Comparison of ENCODE assay signal across 8 cellular contexts in the genomic region with DNA sequence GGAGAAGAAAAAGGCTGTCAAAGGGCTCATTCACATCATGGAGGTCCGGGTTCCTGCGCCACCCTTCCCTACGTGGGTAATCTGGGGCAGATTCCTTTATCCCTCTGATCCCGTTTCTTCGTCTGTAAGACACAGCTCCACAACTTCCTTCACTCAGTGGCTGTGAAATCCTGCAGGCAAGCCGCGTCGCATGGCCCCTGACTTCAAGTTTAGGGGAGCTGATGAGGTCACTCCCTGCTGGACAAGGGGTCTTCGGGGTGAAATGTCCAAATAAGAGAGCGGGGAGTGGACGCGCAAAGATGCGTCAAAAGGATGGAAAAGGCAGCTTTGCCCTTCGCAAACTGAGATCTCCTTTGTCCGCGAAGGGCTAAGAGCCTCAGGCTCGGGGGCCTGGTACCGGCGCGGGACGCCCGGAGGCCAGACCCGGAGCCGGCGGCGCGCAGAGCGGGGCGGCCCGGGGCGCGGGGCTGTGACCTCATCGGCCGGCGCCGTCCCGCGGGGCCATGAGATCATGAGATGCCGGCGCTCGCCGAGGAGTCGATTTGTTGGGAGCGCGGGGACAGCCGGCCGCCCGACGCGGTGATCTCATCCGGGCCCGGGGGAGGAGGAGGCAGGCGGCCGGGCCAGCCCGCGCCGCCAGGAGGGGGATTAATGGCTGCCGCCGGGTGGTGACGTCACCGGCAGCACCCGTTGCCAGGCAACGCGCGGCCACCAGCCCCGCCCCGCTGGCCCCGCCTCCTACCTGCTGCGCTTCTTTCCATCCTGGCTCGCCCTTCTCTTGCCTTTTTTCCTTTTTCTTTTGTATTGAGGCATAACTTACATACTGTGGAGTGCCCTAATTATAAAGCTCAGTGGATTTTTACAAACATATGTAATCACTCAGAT.
DNase-seq lines count a peak whose midpoint lies in the region; ATAC-seq, FAIRE-seq and TF ChIP-seq lines count a peak whose summit lies in the region.

No MANE protein-coding gene starts in this region.

- H3K4me3 ChIP-seq in pancreas (peak overlapping the region; percentile 56 to 75 (median 70)), tibial artery (peak overlapping the region; percentile 64 to 93)

- peak overlapping the region; percentile 87 to 93 (median 90) for H3K27ac ChIP-seq in pancreas
- peak overlapping the region; percentile 92 to 96 for H3K27ac ChIP-seq in tibial artery

- H3K9me3 Mint-ChIP-seq in activated naive CD8-positive, alpha-beta T cell treated with anti-CD3 and anti-CD28 coated beads, Interleukin-2, amount 10 ng/mL, durations not matched to agents 7 days and 5 days, result no peaks in the 10 kb centered on the region

- no peak for FAIRE-seq in pancreas (lab: Jason Lieb, UNC)

- H3K9me3 ChIP-seq in pancreas (no peaks in the 10 kb centered on the region), tibial artery (no peaks in the 10 kb centered on the region)

- POLR2A ChIA-PET in GM10248 (lab: Yijun Ruan, JAX), result no interaction called here
- POLR2A ChIA-PET in activated naive CD8-positive, alpha-beta T cell treated with anti-CD3 and anti-CD28 coated beads, Interleukin-2, amount 10 ng/mL, durations not matched to agents 7 days and 5 days (lab: Charles Lee), result interaction anchor here (0.6 to 1.5 kb wide), 4 partner anchors 27 to 147 kb away, joined by 3 to 4 read pairs (median 3); partner anchors contain the start of genes RNFT2 and SPRING1

- no peaks in the 10 kb centered on the region for H3K27me3 Mint-ChIP-seq in activated naive CD8-positive, alpha-beta T cell treated with anti-CD3 and anti-CD28 coated beads, Interleukin-2, amount 10 ng/mL, durations not matched to agents 7 days and 5 days

- H3K4me1 Mint-ChIP-seq in activated naive CD8-positive, alpha-beta T cell treated with anti-CD3 and anti-CD28 coated beads, Interleukin-2, amount 10 ng/mL, durations not matched to agents 7 days and 5 days, result peaks cover 9% of the 10 kb centered on the region

- H3K36me3 ChIP-seq in pancreas (no peaks in the 10 kb centered on the region), tibial artery (no peaks in the 10 kb centered on the region)

- TF ChIP-seq CTCF in GM10248 (IDR thresholded peaks at IDR 0.05; ENCODE audit: control extremely low read depth, extremely low read depth, low read depth, missing control alignments) (no peak), pancreas (IDR thresholded peaks at IDR 0.05) (no peak), tibial artery (IDR thresholded peaks at IDR 0.05) (peak in 1 of 2 experiments; percentile 24)

- intact Hi-C loops in Right ventricle myocardium superior (cut with DNase I), result loop anchor here (5.0 kb wide), 1 partner anchor 82 kb away; the partner anchor contains the start of genes RNFT2 and SPRING1
- intact Hi-C loops in pancreas (cut with DNase I), result no loop called here
- intact Hi-C loops in tibial artery (cut with DNase I; ENCODE audit: low total_unique reads), result loop anchor here (10.0 kb wide), 1 partner anchor 84 kb away; the partner anchor contains the start of genes RNFT2 and SPRING1

- H3K4me1 ChIP-seq in pancreas (peaks cover 0 to 3% (median 0%) of the 10 kb centered on the region in 3 donors), tibial artery (peaks cover 0 to 9% (median 6%) of the 10 kb centered on the region in 4 donors)

- WGBS in pancreas, 2 donors, result 1 to 2% methylated on average over 57 to 70 of the region's 70 CpGs

- peak overlapping the region; percentile 94 for H3K4me3 Mint-ChIP-seq in activated naive CD8-positive, alpha-beta T cell treated with anti-CD3 and anti-CD28 coated beads, Interleukin-2, amount 10 ng/mL, durations not matched to agents 7 days and 5 days

- H3K36me3 Mint-ChIP-seq in activated naive CD8-positive, alpha-beta T cell treated with anti-CD3 and anti-CD28 coated beads, Interleukin-2, amount 10 ng/mL, durations not matched to agents 7 days and 5 days, result no peaks in the 10 kb centered on the region

- H3K27me3 ChIP-seq in pancreas (no peaks in the 10 kb centered on the region), tibial artery (no peaks in the 10 kb centered on the region)

- DNase-seq in GM10248 (ENCODE audit: extremely low spot score) (peak; percentile 98), NCI-H1092 (lab: John Stamatoyannopoulos, UW) (peak; percentile 51), SKM-1 (lab: John Stamatoyannopoulos, UW; ENCODE audit: unreplicated experiment) (peak; percentile 10), Right ventricle myocardium superior (peak; percentile 93), pancreas (peak; percentile 87 to 97 (median 94)), tibial artery (peak; percentile 89 to 97)
- DNase-seq in activated naive CD8-positive, alpha-beta T cell treated with anti-CD3 and anti-CD28 coated beads, Interleukin-2, amount 10 ng/mL, durations not matched to agents 7 days and 5 days, result peak; percentile 95

- ATAC-seq in HG02588 (IDR thresholded peaks at IDR 0.05; ENCODE audit: unreplicated experiment), result peak; percentile 88
- peak; percentile 95 for ATAC-seq in activated naive CD8-positive, alpha-beta T cell treated with anti-CD3 and anti-CD28 coated beads, Interleukin-2, amount 10 ng/mL, durations not matched to agents 7 days and 5 days (ENCODE audit: low read depth)
- ATAC-seq in Right ventricle myocardium superior (ENCODE audit: poor library complexity), result peak; percentile 98
- peak; percentile 95 to 98 (median 98) for ATAC-seq in pancreas

- CTCF ChIA-PET in GM10248 (lab: Yijun Ruan, JAX), result no interaction called here

- H3K27ac Mint-ChIP-seq in activated naive CD8-positive, alpha-beta T cell treated with anti-CD3 and anti-CD28 coated beads, Interleukin-2, amount 10 ng/mL, durations not matched to agents 7 days and 5 days, result peak overlapping the region; percentile 97

Comparison
In these comparisons a context has a peak if more than half of its experiments do, and no peak if none do; other contexts are left out.
1. Peak in every context shown above with its lines: DNase-seq, ATAC-seq, H3K4me3 ChIP-seq and H3K27ac ChIP-seq.
2. DNase-seq: peak in every context shown above with its lines; median percentile 98 in GM10248; 95 in activated naive CD8-positive, alpha-beta T cell treated with anti-CD3 and anti-CD28 coated beads, Interleukin-2, amount 10 ng/mL, durations not matched to agents 7 days and 5 days; 94 in pancreas; 93 in Right ventricle myocardium superior; 93 in tibial artery; 51 in NCI-H1092; 10 in SKM-1.
3. intact Hi-C loops: an anchor here in Right ventricle myocardium superior (5.0 kb wide) and tibial artery (10.0 kb wide); none called in pancreas.